25 cellular contexts compared by ENCODE assay signal in the genomic region with DNA sequence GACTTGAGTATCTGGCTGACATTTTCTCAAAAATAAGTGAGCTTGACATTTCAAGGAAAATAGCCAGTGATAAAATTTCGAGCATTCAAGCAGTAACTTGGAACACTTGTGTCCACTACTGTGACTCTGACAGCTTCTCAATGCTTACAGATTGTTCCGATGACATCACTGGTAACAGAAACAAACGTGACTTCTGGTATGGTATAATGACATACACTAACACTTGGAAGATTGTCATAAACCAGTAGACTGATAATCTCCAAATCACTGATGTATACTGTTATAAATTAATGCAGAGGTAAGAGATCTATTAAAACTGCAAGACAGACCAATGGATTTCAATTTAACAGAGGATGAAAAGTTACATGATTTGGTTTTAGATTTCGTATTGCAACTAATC.
"Had no signal": no experiment of that assay in that cellular context is flagged by ENCODE, and none has a peak within 500 bp of the region (broad histone marks: within the 10 kb centered on the region; RNA-seq: fewer than 3 reads in every experiment).

No MANE protein-coding gene starts in this region.

- ATAC-seq: mucosa of descending colon; naive thymus-derived CD4-positive, alpha-beta T cell; natural killer cell treated with Interleukin-12 subunit alpha and Interleukin-12 subunit beta and Interleukin-15 and Interleukin-18, amount 100 ng/mL, for 72 hours; sciatic nerve; stimulated activated naive B cell treated with anti-CD40 and anti-IgM and Interleukin-4, amounts not matched to agents 10 μg/mL and 1 μg/mL and 100 μg/mL, for 72 hours; stimulated activated naive CD8-positive, alpha-beta T cell treated with anti-CD3 and anti-CD28 coated beads, Interleukin-15, Interleukin-2, amounts not matched to agents 100 U/mL and 50 U/mL, for 24 hours had no signal

- H3K9me3 ChIP-seq: ovary, testis, thyroid gland, transverse colon had no signal

- H3K27ac Mint-ChIP-seq: naive thymus-derived CD4-positive, alpha-beta T cell; natural killer cell treated with Interleukin-12 subunit alpha and Interleukin-12 subunit beta and Interleukin-15 and Interleukin-18, amount 100 ng/mL, for 72 hours; progenitor cell of endocrine pancreas; stimulated activated naive B cell treated with anti-CD40 and anti-IgM and Interleukin-4, amounts not matched to agents 10 μg/mL and 1 μg/mL and 100 μg/mL, for 72 hours had no signal

- H3K27me3 ChIP-seq: ovary, right atrium auricular region, stomach, testis, thyroid gland, transverse colon, upper lobe of left lung, vagina had no signal

- H3K4me3 ChIP-seq: left ventricle myocardium inferior, lung, mucosa of descending colon, ovary, right atrium auricular region, skin epidermis, stomach, testis, thyroid gland, transverse colon, upper lobe of left lung, vagina had no signal

- H3K27ac ChIP-seq: left ventricle myocardium inferior, ovary, right atrium auricular region, skin epidermis, stomach, testis, thyroid gland, transverse colon, upper lobe of left lung, vagina had no signal

- H3K36me3 ChIP-seq: ovary, stomach, thyroid gland, transverse colon, upper lobe of left lung, vagina had no signal

- DNase-seq: hypothalamus; islet precursor cell; left ventricle myocardium inferior; midbrain; mucosa of descending colon; naive thymus-derived CD4-positive, alpha-beta T cell; ovary; stimulated activated CD4-positive, alpha-beta T cell treated with anti-CD3 and anti-CD28 coated beads, Interleukin-12 subunit alpha, Interleukin-12 subunit beta, amount 100 ng/mL, for 4 hours; stimulated activated CD4-positive, alpha-beta T cell treated with anti-CD3 and anti-CD28 coated beads, Interleukin-15, amount 100 ng/mL, for 24 hours; stimulated activated CD4-positive, alpha-beta T cell treated with anti-CD3 and anti-CD28 coated beads, Interleukin-2, amount 100 ng/mL, for 24 hours; stimulated activated CD4-positive, alpha-beta T cell treated with anti-CD3 and anti-CD28 coated beads, Interleukin-4, amount 100 ng/mL, for 1 hour; stimulated activated naive B cell treated with anti-CD40 and anti-IgM and Interleukin-4, amounts not matched to agents 10 μg/mL and 1 μg/mL and 100 μg/mL, for 72 hours; stimulated activated naive CD8-positive, alpha-beta T cell treated with anti-CD3 and anti-CD28 coated beads, Interleukin-15, Interleukin-2, amounts not matched to agents 100 U/mL and 50 U/mL, for 24 hours; stomach; testis; thyroid gland; transverse colon; upper lobe of left lung had no signal
